Comparison of ENCODE assay signal across 8 cellular contexts in genomic region chr15:66390670-66391069, GRCh38. TPM values are rescaled to one million over a fixed set of nuclear protein-coding genes. Genes with fewer than 3 reads are reported as not detected.
A peak's percentile ranks its signal among the peaks of the same experiment; 100 is the strongest.
DNase-seq lines count a peak whose midpoint lies in the region; ATAC-seq and TF ChIP-seq lines count a peak whose summit lies in the region.

No MANE protein-coding gene starts in this region.

- no peaks in the 10 kb centered on the region for H3K9me3 Mint-ChIP-seq in activated T-cell treated with anti-CD3 and anti-CD28 coated beads, Interleukin-2, amount 50 U/mL, for 4 hours
- H3K9me3 Mint-ChIP-seq in central memory CD8-positive, alpha-beta T cell: no peaks in the 10 kb centered on the region
- H3K9me3 Mint-ChIP-seq in stimulated activated naive CD8-positive, alpha-beta T cell treated with anti-CD3 and anti-CD28 coated beads, Interleukin-15, amount 100 ng/mL, for 72 hours: no peaks in the 10 kb centered on the region

- H3K4me3 Mint-ChIP-seq in activated T-cell treated with anti-CD3 and anti-CD28 coated beads, Interleukin-2, amount 50 U/mL, for 4 hours: peak overlapping the region; percentile 59
- peak overlapping the region; percentile 98 for H3K4me3 Mint-ChIP-seq in central memory CD8-positive, alpha-beta T cell
- peak overlapping the region; percentile 93 to 98 for H3K4me3 Mint-ChIP-seq in stimulated activated naive CD8-positive, alpha-beta T cell treated with anti-CD3 and anti-CD28 coated beads, Interleukin-15, amount 100 ng/mL, for 72 hours

- H3K79me2 ChIP-seq in OCI-LY3 (ENCODE audit: low read length): peaks cover 91% of the 10 kb centered on the region

- H3K27me3 ChIP-seq in OCI-LY3 (ENCODE audit: low read depth, low read length): no peaks in the 10 kb centered on the region

- H3K9me3 ChIP-seq in OCI-LY3 (ENCODE audit: insufficient read depth, low read length): no peaks in the 10 kb centered on the region

- H3K27ac Mint-ChIP-seq in central memory CD8-positive, alpha-beta T cell (ENCODE audit: low read depth): peak overlapping the region; percentile 68
- peak overlapping the region; percentile 60 to 77 for H3K27ac Mint-ChIP-seq in stimulated activated naive CD8-positive, alpha-beta T cell treated with anti-CD3 and anti-CD28 coated beads, Interleukin-15, amount 100 ng/mL, for 72 hours

- peaks cover 7% of the 10 kb centered on the region for H3K36me3 Mint-ChIP-seq in activated T-cell treated with anti-CD3 and anti-CD28 coated beads, Interleukin-2, amount 50 U/mL, for 4 hours (ENCODE audit: insufficient read depth)
- peaks cover 17% of the 10 kb centered on the region for H3K36me3 Mint-ChIP-seq in central memory CD8-positive, alpha-beta T cell (ENCODE audit: insufficient read depth)

- H3K4me2 ChIP-seq in OCI-LY3 (ENCODE audit: low read length): peak overlapping the region; percentile 52

- H3K27ac ChIP-seq in OCI-LY3 (ENCODE audit: low read length): peak overlapping the region; percentile 30

- H3K4me1 ChIP-seq in OCI-LY3 (ENCODE audit: low read length): peaks cover 35% of the 10 kb centered on the region

- peak overlapping the region; percentile 32; the same call in 1 of the 2 replicates for H3K4me3 ChIP-seq in OCI-LY3 (ENCODE audit: low read length)

- no peak overlapping the region for H3K9ac ChIP-seq in OCI-LY3 (ENCODE audit: low read length)

- no peak for DNase-seq in activated T-cell treated with anti-CD3 and anti-CD28 coated beads, Interleukin-2, amount 50 U/mL, for 4 hours
- DNase-seq in activated T-cell treated with anti-CD3 and anti-CD28 coated beads for 4 hours: no peak
- DNase-seq in central memory CD8-positive, alpha-beta T cell (ENCODE audit: low spot score in 2 of 2): no peak
- no peak for DNase-seq in stimulated activated naive CD8-positive, alpha-beta T cell treated with anti-CD3 and anti-CD28 coated beads, Interleukin-15, amount 100 ng/mL, for 72 hours
- no peak for DNase-seq in DMS 273 treated with DMSO at 0.1 percent for 48 hours (lab: John Stamatoyannopoulos, UW)
- DNase-seq in NCI-H2107 (lab: John Stamatoyannopoulos, UW): no peak

- peaks cover 79% of the 10 kb centered on the region for H3K4me1 Mint-ChIP-seq in activated T-cell treated with anti-CD3 and anti-CD28 coated beads, Interleukin-2, amount 50 U/mL, for 4 hours (ENCODE audit: low read depth)
- peaks cover 89% of the 10 kb centered on the region for H3K4me1 Mint-ChIP-seq in central memory CD8-positive, alpha-beta T cell
- H3K4me1 Mint-ChIP-seq in stimulated activated naive CD8-positive, alpha-beta T cell treated with anti-CD3 and anti-CD28 coated beads, Interleukin-15, amount 100 ng/mL, for 72 hours: peaks cover 82% of the 10 kb centered on the region

- H2AFZ ChIP-seq in OCI-LY3 (ENCODE audit: low read depth, low read length): no peak overlapping the region

- TF ChIP-seq CTCF in OCI-LY3 (IDR thresholded peaks at IDR 0.05; ENCODE audit: low read depth, low read length): no peak

- no peak for ATAC-seq in activated T-cell treated with anti-CD3 and anti-CD28 coated beads, Interleukin-2, amount 50 U/mL, for 4 hours
- ATAC-seq in central memory CD8-positive, alpha-beta T cell (replicated peaks; ENCODE audit: extremely low read depth, poor library complexity, severe bottlenecking): no peak
- peak; percentile 8 for ATAC-seq in stimulated activated naive CD8-positive, alpha-beta T cell treated with anti-CD3 and anti-CD28 coated beads, Interleukin-15, amount 100 ng/mL, for 72 hours
- ATAC-seq in HG03520 (IDR thresholded peaks at IDR 0.05; ENCODE audit: unreplicated experiment): no peak

- H3K27me3 Mint-ChIP-seq in activated T-cell treated with anti-CD3 and anti-CD28 coated beads, Interleukin-2, amount 50 U/mL, for 4 hours (ENCODE audit: low read depth): no peaks in the 10 kb centered on the region
- H3K27me3 Mint-ChIP-seq in central memory CD8-positive, alpha-beta T cell: no peaks in the 10 kb centered on the region
- H3K27me3 Mint-ChIP-seq in stimulated activated naive CD8-positive, alpha-beta T cell treated with anti-CD3 and anti-CD28 coated beads, Interleukin-15, amount 100 ng/mL, for 72 hours: no peaks in the 10 kb centered on the region

- H4K20me1 ChIP-seq in OCI-LY3 (ENCODE audit: insufficient read depth, low read length): peaks cover 81% of the 10 kb centered on the region

- peaks cover 31% of the 10 kb centered on the region for H3K36me3 ChIP-seq in OCI-LY3 (replicated peaks; ENCODE audit: low read depth, low read length)

RNA-seq across cellular contexts. Expression of gene MAP2K1, which starts 4.0 kb away (rescaled TPM):
- total RNA-seq in activated T-cell treated with anti-CD3 and anti-CD28 coated beads, Interleukin-2, amount 50 U/mL, for 4 hours: 10 to 100 TPM; 71.8 to 77.6 (median 75.3) TPM

RNA-seq across cellular contexts. Expression of gene TIPIN, which starts 34.2 kb away (rescaled TPM):
- total RNA-seq in activated T-cell treated with anti-CD3 and anti-CD28 coated beads, Interleukin-2, amount 50 U/mL, for 4 hours: 10 to 100 TPM; 63.8 to 79.6 (median 69.3) TPM
